1 cellular context compared by ENCODE assay signal in the genomic region with DNA sequence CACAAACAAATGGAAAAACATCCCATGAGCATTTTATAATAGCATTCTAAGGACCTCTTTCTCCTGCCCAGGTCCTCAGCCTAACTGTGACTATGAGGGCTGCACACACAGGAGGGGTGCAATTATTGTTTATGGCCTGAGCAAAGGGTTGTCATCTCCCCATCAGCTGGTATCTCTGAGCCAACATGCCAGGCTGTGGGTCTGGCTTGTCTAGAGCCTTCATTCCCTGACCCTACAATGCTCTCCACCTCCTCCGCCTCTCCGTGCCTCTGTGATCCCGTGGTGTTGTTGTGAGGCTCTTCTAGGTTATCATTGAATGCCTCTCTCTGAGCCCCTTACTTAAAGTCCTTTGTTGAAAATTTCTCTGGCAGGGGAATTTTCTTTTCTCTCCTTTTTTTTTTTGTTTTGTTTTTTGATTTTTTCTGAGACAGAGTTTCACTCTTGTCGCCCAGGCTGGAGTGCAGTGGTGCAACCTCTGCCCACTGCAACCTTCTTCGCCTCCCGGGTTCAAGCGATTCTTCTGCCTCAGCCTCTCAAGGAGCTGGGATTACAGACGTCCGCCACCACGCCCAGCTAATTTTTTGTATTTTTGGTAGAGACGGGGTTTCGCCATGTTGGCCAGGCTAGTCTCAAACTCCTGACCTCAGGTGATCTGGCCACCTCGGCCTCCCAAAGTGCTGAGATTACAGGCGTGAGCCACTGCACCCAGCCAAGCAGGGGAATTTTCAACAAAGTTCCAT.
TF ChIP-seq lines count a peak whose summit lies in the region.

No MANE protein-coding gene starts in this region.

TF ChIP-seq in HepG2, 621 proteins besides CTCF, POLR2A, EP300 and RAD21 (continued from another document):
- TF ChIP-seq, protein P1, sequence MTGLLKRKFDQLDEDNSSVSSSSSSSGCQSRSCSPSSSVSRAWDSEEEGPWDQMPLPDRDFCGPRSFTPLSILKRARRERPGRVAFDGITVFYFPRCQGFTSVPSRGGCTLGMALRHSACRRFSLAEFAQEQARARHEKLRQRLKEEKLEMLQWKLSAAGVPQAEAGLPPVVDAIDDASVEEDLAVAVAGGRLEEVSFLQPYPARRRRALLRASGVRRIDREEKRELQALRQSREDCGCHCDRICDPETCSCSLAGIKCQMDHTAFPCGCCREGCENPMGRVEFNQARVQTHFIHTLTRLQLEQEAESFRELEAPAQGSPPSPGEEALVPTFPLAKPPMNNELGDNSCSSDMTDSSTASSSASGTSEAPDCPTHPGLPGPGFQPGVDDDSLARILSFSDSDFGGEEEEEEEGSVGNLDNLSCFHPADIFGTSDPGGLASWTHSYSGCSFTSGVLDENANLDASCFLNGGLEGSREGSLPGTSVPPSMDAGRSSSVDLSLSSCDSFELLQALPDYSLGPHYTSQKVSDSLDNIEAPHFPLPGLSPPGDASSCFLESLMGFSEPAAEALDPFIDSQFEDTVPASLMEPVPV (CRISPR knock-in tag; IDR thresholded peaks at IDR 0.05): no peak
- TF ChIP-seq RAD51 (IDR thresholded peaks at IDR 0.05; ENCODE audit: borderline replicate concordance): no peak
- TF ChIP-seq ZNF136 (CRISPR knock-in tag; IDR thresholded peaks at IDR 0.05; ENCODE audit: low read depth): no peak
- no peak for TF ChIP-seq ZNF326 (CRISPR knock-in tag; IDR thresholded peaks at IDR 0.05; ENCODE audit: borderline replicate concordance)
- TF ChIP-seq, protein P2, sequence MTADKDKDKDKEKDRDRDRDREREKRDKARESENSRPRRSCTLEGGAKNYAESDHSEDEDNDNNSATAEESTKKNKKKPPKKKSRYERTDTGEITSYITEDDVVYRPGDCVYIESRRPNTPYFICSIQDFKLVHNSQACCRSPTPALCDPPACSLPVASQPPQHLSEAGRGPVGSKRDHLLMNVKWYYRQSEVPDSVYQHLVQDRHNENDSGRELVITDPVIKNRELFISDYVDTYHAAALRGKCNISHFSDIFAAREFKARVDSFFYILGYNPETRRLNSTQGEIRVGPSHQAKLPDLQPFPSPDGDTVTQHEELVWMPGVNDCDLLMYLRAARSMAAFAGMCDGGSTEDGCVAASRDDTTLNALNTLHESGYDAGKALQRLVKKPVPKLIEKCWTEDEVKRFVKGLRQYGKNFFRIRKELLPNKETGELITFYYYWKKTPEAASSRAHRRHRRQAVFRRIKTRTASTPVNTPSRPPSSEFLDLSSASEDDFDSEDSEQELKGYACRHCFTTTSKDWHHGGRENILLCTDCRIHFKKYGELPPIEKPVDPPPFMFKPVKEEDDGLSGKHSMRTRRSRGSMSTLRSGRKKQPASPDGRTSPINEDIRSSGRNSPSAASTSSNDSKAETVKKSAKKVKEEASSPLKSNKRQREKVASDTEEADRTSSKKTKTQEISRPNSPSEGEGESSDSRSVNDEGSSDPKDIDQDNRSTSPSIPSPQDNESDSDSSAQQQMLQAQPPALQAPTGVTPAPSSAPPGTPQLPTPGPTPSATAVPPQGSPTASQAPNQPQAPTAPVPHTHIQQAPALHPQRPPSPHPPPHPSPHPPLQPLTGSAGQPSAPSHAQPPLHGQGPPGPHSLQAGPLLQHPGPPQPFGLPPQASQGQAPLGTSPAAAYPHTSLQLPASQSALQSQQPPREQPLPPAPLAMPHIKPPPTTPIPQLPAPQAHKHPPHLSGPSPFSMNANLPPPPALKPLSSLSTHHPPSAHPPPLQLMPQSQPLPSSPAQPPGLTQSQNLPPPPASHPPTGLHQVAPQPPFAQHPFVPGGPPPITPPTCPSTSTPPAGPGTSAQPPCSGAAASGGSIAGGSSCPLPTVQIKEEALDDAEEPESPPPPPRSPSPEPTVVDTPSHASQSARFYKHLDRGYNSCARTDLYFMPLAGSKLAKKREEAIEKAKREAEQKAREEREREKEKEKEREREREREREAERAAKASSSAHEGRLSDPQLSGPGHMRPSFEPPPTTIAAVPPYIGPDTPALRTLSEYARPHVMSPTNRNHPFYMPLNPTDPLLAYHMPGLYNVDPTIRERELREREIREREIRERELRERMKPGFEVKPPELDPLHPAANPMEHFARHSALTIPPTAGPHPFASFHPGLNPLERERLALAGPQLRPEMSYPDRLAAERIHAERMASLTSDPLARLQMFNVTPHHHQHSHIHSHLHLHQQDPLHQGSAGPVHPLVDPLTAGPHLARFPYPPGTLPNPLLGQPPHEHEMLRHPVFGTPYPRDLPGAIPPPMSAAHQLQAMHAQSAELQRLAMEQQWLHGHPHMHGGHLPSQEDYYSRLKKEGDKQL (CRISPR knock-in tag; IDR thresholded peaks at IDR 0.05; ENCODE audit: low read depth): no peak
- TF ChIP-seq RFXANK (CRISPR knock-in tag; IDR thresholded peaks at IDR 0.05): no peak
- TF ChIP-seq, protein P3, sequence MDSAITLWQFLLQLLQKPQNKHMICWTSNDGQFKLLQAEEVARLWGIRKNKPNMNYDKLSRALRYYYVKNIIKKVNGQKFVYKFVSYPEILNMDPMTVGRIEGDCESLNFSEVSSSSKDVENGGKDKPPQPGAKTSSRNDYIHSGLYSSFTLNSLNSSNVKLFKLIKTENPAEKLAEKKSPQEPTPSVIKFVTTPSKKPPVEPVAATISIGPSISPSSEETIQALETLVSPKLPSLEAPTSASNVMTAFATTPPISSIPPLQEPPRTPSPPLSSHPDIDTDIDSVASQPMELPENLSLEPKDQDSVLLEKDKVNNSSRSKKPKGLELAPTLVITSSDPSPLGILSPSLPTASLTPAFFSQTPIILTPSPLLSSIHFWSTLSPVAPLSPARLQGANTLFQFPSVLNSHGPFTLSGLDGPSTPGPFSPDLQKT (CRISPR knock-in tag; IDR thresholded peaks at IDR 0.05; ENCODE audit: borderline replicate concordance): no peak
- TF ChIP-seq ZFAT (CRISPR knock-in tag; conservative IDR thresholded peaks at IDR 0.05): no peak
- TF ChIP-seq ZNF12 (CRISPR knock-in tag; IDR thresholded peaks at IDR 0.05): no peak
- TF ChIP-seq, protein P4, sequence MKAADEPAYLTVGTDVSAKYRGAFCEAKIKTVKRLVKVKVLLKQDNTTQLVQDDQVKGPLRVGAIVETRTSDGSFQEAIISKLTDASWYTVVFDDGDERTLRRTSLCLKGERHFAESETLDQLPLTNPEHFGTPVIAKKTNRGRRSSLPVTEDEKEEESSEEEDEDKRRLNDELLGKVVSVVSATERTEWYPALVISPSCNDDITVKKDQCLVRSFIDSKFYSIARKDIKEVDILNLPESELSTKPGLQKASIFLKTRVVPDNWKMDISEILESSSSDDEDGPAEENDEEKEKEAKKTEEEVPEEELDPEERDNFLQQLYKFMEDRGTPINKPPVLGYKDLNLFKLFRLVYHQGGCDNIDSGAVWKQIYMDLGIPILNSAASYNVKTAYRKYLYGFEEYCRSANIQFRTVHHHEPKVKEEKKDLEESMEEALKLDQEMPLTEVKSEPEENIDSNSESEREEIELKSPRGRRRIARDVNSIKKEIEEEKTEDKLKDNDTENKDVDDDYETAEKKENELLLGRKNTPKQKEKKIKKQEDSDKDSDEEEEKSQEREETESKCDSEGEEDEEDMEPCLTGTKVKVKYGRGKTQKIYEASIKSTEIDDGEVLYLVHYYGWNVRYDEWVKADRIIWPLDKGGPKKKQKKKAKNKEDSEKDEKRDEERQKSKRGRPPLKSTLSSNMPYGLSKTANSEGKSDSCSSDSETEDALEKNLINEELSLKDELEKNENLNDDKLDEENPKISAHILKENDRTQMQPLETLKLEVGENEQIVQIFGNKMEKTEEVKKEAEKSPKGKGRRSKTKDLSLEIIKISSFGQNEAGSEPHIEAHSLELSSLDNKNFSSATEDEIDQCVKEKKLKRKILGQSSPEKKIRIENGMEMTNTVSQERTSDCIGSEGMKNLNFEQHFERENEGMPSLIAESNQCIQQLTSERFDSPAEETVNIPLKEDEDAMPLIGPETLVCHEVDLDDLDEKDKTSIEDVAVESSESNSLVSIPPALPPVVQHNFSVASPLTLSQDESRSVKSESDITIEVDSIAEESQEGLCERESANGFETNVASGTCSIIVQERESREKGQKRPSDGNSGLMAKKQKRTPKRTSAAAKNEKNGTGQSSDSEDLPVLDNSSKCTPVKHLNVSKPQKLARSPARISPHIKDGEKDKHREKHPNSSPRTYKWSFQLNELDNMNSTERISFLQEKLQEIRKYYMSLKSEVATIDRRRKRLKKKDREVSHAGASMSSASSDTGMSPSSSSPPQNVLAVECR (CRISPR knock-in tag; IDR thresholded peaks at IDR 0.05; ENCODE audit: borderline replicate concordance): no peak
- no peak for TF ChIP-seq REXO4 (CRISPR knock-in tag; IDR thresholded peaks at IDR 0.05; ENCODE audit: borderline replicate concordance)
- no peak for TF ChIP-seq TBX2 (CRISPR knock-in tag; IDR thresholded peaks at IDR 0.05; ENCODE audit: borderline replicate concordance)
TF ChIP-seq in HepG2: peak in this region for 0.
